ENCODE assay signal across 1 cellular context in the genomic region with DNA sequence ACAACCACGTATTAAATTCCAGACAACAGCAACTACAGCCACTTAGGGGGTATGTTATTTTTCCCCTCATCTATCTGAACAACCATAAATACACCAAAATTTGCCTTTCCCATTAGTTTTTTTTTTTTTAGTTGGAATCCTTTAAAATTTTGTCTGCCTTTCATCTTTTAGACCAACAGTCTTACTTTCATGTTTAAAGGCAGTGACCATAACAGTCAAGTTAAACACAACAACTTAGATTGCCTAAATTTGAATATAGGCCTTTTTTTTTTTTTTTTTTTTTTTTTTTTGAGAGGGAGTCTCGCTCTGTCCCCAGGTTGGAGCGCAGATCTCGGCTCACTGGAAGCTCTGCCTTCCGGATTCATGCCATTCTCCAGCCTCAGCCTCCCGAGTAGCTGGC.
A peak's percentile ranks its signal among the peaks of the same experiment; 100 is the strongest.
TF ChIP-seq lines count a peak whose summit lies in the region.

No MANE protein-coding gene starts in this region.

TF ChIP-seq in HEK293, 187 proteins besides CTCF, POLR2A, EP300 and RAD21:
- peak; percentile 35; the same call in 1 of the 2 replicates for TF ChIP-seq GLIS1 (tag by site-specific recombination; IDR thresholded peaks at IDR 0.05)
- TF ChIP-seq ZNF544 (tag by site-specific recombination; IDR thresholded peaks at IDR 0.05), result no peak
- TF ChIP-seq ZNF600 (tag by site-specific recombination; IDR thresholded peaks at IDR 0.05), result peak; percentile 45; the same call in 1 of the 2 replicates
- TF ChIP-seq, protein P1, sequence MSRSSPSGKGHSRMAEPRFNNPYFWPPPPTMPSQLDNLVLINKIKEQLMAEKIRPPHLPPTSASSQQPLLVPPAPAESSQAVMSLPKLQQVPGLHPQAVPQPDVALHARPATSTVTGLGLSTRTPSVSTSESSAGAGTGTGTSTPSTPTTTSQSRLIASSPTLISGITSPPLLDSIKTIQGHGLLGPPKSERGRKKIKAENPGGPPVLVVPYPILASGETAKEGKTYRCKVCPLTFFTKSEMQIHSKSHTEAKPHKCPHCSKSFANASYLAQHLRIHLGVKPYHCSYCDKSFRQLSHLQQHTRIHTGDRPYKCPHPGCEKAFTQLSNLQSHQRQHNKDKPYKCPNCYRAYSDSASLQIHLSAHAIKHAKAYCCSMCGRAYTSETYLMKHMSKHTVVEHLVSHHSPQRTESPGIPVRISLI (tag by site-specific recombination; IDR thresholded peaks at IDR 0.05), result peak; percentile 87
- TF ChIP-seq, protein P2, sequence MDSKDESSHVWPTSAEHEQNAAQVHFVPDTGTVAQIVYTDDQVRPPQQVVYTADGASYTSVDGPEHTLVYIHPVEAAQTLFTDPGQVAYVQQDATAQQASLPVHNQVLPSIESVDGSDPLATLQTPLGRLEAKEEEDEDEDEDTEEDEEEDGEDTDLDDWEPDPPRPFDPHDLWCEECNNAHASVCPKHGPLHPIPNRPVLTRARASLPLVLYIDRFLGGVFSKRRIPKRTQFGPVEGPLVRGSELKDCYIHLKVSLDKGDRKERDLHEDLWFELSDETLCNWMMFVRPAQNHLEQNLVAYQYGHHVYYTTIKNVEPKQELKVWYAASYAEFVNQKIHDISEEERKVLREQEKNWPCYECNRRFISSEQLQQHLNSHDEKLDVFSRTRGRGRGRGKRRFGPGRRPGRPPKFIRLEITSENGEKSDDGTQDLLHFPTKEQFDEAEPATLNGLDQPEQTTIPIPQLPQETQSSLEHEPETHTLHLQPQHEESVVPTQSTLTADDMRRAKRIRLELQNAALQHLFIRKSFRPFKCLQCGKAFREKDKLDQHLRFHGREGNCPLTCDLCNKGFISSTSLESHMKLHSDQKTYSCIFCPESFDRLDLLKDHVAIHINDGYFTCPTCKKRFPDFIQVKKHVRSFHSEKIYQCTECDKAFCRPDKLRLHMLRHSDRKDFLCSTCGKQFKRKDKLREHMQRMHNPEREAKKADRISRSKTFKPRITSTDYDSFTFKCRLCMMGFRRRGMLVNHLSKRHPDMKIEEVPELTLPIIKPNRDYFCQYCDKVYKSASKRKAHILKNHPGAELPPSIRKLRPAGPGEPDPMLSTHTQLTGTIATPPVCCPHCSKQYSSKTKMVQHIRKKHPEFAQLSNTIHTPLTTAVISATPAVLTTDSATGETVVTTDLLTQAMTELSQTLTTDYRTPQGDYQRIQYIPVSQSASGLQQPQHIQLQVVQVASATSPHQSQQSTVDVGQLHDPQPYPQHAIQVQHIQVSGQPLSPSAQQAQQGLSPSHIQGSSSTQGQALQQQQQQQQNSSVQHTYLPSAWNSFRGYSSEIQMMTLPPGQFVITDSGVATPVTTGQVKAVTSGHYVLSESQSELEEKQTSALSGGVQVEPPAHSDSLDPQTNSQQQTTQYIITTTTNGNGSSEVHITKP (tag by site-specific recombination; IDR thresholded peaks at IDR 0.05), result peak; percentile 61
- TF ChIP-seq TCF7L2 (IDR thresholded peaks at IDR 0.05; ENCODE audit: borderline replicate concordance, low read depth, low read length), result no peak
- TF ChIP-seq, protein P3, sequence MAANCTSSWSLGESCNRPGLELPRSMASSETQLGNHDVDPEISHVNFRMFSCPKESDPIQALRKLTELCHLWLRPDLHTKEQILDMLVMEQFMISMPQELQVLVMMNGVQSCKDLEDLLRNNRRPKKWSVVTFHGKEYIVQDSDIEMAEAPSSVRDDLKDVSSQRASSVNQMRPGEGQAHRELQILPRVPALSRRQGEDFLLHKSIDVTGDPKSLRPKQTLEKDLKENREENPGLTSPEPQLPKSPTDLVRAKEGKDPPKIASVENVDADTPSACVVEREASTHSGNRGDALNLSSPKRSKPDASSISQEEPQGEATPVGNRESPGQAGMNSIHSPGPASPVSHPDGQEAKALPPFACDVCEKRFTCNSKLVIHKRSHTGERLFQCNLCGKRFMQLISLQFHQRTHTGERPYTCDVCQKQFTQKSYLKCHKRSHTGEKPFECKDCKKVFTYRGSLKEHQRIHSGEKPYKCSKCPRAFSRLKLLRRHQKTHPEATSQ (tag by site-specific recombination; IDR thresholded peaks at IDR 0.05), result no peak
- no peak for TF ChIP-seq SCRT2 (tag by site-specific recombination; IDR thresholded peaks at IDR 0.05)
- TF ChIP-seq ZNF138 (tag by site-specific recombination; IDR thresholded peaks at IDR 0.05; ENCODE audit: borderline replicate concordance), result no peak
TF ChIP-seq in HEK293: peak in this region for 4.
